1 cellular context compared by ENCODE assay signal in the genomic region with DNA sequence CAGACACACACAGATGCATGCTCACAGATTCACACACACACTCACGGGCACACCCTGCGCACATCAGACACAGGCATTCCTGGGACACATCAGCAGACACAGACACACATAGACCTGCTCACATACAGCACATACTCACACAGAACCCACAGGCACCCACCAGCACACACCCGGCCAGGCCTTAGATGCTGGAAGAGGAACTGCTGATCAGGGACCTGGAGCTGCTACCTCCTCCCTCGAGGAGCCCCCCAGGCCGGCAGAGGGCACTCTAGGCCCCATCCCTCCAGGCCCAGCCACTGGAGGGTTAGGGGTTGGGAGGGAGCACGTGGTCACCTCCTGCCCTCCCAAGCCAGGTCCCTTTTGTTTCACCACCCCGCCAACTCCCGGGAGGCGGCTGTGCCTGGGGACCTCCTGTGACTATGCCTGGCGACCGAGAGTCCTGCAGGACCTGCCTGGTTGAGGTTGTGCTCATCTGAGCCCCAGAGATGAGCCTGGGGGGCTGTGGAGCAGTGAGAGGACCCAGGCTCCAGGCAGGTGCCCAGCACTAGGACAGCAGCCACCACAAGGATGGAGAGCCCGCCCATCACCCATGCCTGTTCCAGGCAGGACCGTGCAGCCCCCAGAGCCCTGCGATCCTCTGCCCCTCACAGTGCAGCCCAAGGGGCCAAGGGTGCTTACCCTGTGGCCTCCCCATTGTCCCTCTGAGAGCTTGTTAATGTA.
TF ChIP-seq lines count a peak whose summit lies in the region.

No MANE protein-coding gene starts in this region.

TF ChIP-seq in HepG2, 621 proteins besides CTCF, POLR2A, EP300 and RAD21 (continued from another document and continues in another):
- TF ChIP-seq ZNF256 (CRISPR knock-in tag; conservative IDR thresholded peaks at IDR 0.05) (0 out of 2 replicates have a peak, but pooled peaks have one; percentile 37), ZFP90 (CRISPR knock-in tag; IDR thresholded peaks at IDR 0.05; ENCODE audit: borderline replicate concordance) (peak; percentile 78; the same call in 1 of the 2 replicates), NR2F6 (IDR thresholded peaks at IDR 0.05) (no peak), NR2F6 (CRISPR knock-in tag; IDR thresholded peaks at IDR 0.05) (peak; percentile 84), HNRNPL (IDR thresholded peaks at IDR 0.05; ENCODE audit: low read depth, low read length) (peak; percentile 70; the same call in 1 of the 2 replicates), CENPT (CRISPR knock-in tag; IDR thresholded peaks at IDR 0.05; ENCODE audit: low read depth) (0 out of 2 replicates have a peak, but pooled peaks have one; percentile 73), FOXK2 (IDR thresholded peaks at IDR 0.05) (no peak), RFXAP (CRISPR knock-in tag; IDR thresholded peaks at IDR 0.05; ENCODE audit: borderline replicate concordance) (peak; percentile 17; the same call in 1 of the 2 replicates), FOXK1 (CRISPR knock-in tag; IDR thresholded peaks at IDR 0.05; ENCODE audit: borderline replicate concordance, low read depth) (no peak), EHMT2 (IDR thresholded peaks at IDR 0.05; ENCODE audit: borderline replicate concordance, low read depth, low read length) (no peak), SP5 (CRISPR knock-in tag; IDR thresholded peaks at IDR 0.05; ENCODE audit: borderline replicate concordance, low read depth) (no peak), MTA3 (CRISPR knock-in tag; IDR thresholded peaks at IDR 0.05) (no peak), ZNF619 (CRISPR knock-in tag; IDR thresholded peaks at IDR 0.05) (no peak; the same call in 1 of the 2 replicates), ZFP62 (CRISPR knock-in tag; IDR thresholded peaks at IDR 0.05) (no peak), MIER3 (CRISPR knock-in tag; IDR thresholded peaks at IDR 0.05; ENCODE audit: borderline replicate concordance) (peak; percentile 80; the same call in 1 of the 2 replicates), HCFC1 (IDR thresholded peaks at IDR 0.05; ENCODE audit: low read depth, low read length) (peak; percentile 33; the same call in 1 of the 2 replicates), NR2F1 (CRISPR knock-in tag; IDR thresholded peaks at IDR 0.05) (peak in 1 of 2 experiments; percentile 74; a peak in 2 of 4 replicates), ZSCAN25 (CRISPR knock-in tag; IDR thresholded peaks at IDR 0.05) (peak; percentile 46; the same call in 1 of the 2 replicates), DNMT1 (CRISPR knock-in tag; IDR thresholded peaks at IDR 0.05) (no peak), ZNF792 (CRISPR knock-in tag; IDR thresholded peaks at IDR 0.05) (no peak), ZNF253 (CRISPR knock-in tag; IDR thresholded peaks at IDR 0.05; ENCODE audit: borderline replicate concordance) (peak; percentile 86; the same call in 1 of the 2 replicates), PAF1 (CRISPR knock-in tag; IDR thresholded peaks at IDR 0.05) (no peak), ZNF207 (IDR thresholded peaks at IDR 0.05; ENCODE audit: borderline replicate concordance) (no peak), ETV6 (CRISPR knock-in tag; conservative IDR thresholded peaks at IDR 0.05) (peak; percentile 65; the same call in 1 of the 2 replicates), ATF7 (IDR thresholded peaks at IDR 0.05) (no peak), ATF7 (CRISPR knock-in tag; IDR thresholded peaks at IDR 0.05) (no peak), ZNF225 (CRISPR knock-in tag; IDR thresholded peaks at IDR 0.05) (no peak; the same call in 1 of the 2 replicates), TBL1XR1 (IDR thresholded peaks at IDR 0.05; ENCODE audit: borderline replicate concordance, low read length, partially characterized antibody) (no peak), RELA (CRISPR knock-in tag; IDR thresholded peaks at IDR 0.05) (no peak; the same call in 1 of the 2 replicates), ZNF883 (CRISPR knock-in tag; IDR thresholded peaks at IDR 0.05; ENCODE audit: not compliant biosample characterization) (peak; percentile 89), GATA4 (IDR thresholded peaks at IDR 0.05; ENCODE audit: borderline replicate concordance, low read depth) (no peak), ZNF709 (CRISPR knock-in tag; IDR thresholded peaks at IDR 0.05) (0 out of 2 replicates have a peak, but pooled peaks have one; percentile 80), SMARCC2 (IDR thresholded peaks at IDR 0.05) (no peak), NFIB (CRISPR knock-in tag; IDR thresholded peaks at IDR 0.05; ENCODE audit: borderline replicate concordance) (no peak), ZNF282 (IDR thresholded peaks at IDR 0.05; ENCODE audit: partially characterized antibody) (no peak), PHF8 (CRISPR knock-in tag; IDR thresholded peaks at IDR 0.05) (peak; percentile 72), ZNF670 (CRISPR knock-in tag; IDR thresholded peaks at IDR 0.05; ENCODE audit: borderline replicate concordance) (no peak), MAZ (IDR thresholded peaks at IDR 0.05; ENCODE audit: borderline replicate concordance, low read depth, low read length) (peak; percentile 86; the same call in 1 of the 2 replicates), MAZ (CRISPR knock-in tag; IDR thresholded peaks at IDR 0.05; ENCODE audit: low read depth) (peak; percentile 96), ZSCAN29 (CRISPR knock-in tag; conservative IDR thresholded peaks at IDR 0.05) (peak; percentile 86; the same call in 1 of the 2 replicates), ZNF20 (CRISPR knock-in tag; IDR thresholded peaks at IDR 0.05) (no peak)
- TF ChIP-seq, protein P1, sequence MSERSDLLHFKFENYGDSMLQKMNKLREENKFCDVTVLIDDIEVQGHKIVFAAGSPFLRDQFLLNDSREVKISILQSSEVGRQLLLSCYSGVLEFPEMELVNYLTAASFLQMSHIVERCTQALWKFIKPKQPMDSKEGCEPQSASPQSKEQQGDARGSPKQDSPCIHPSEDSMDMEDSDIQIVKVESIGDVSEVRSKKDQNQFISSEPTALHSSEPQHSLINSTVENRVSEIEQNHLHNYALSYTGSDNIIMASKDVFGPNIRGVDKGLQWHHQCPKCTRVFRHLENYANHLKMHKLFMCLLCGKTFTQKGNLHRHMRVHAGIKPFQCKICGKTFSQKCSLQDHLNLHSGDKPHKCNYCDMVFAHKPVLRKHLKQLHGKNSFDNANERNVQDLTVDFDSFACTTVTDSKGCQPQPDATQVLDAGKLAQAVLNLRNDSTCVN (CRISPR knock-in tag; IDR thresholded peaks at IDR 0.05; ENCODE audit: borderline replicate concordance): peak; percentile 87
- TF ChIP-seq, protein P2, sequence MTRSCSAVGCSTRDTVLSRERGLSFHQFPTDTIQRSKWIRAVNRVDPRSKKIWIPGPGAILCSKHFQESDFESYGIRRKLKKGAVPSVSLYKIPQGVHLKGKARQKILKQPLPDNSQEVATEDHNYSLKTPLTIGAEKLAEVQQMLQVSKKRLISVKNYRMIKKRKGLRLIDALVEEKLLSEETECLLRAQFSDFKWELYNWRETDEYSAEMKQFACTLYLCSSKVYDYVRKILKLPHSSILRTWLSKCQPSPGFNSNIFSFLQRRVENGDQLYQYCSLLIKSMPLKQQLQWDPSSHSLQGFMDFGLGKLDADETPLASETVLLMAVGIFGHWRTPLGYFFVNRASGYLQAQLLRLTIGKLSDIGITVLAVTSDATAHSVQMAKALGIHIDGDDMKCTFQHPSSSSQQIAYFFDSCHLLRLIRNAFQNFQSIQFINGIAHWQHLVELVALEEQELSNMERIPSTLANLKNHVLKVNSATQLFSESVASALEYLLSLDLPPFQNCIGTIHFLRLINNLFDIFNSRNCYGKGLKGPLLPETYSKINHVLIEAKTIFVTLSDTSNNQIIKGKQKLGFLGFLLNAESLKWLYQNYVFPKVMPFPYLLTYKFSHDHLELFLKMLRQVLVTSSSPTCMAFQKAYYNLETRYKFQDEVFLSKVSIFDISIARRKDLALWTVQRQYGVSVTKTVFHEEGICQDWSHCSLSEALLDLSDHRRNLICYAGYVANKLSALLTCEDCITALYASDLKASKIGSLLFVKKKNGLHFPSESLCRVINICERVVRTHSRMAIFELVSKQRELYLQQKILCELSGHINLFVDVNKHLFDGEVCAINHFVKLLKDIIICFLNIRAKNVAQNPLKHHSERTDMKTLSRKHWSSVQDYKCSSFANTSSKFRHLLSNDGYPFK (CRISPR knock-in tag; IDR thresholded peaks at IDR 0.05; ENCODE audit: borderline replicate concordance): peak; percentile 89
- TF ChIP-seq, protein P3, sequence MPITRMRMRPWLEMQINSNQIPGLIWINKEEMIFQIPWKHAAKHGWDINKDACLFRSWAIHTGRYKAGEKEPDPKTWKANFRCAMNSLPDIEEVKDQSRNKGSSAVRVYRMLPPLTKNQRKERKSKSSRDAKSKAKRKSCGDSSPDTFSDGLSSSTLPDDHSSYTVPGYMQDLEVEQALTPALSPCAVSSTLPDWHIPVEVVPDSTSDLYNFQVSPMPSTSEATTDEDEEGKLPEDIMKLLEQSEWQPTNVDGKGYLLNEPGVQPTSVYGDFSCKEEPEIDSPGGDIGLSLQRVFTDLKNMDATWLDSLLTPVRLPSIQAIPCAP (CRISPR knock-in tag; IDR thresholded peaks at IDR 0.05; ENCODE audit: low read depth): peak; percentile 26; the same call in 1 of the 2 replicates
- TF ChIP-seq, protein P4, sequence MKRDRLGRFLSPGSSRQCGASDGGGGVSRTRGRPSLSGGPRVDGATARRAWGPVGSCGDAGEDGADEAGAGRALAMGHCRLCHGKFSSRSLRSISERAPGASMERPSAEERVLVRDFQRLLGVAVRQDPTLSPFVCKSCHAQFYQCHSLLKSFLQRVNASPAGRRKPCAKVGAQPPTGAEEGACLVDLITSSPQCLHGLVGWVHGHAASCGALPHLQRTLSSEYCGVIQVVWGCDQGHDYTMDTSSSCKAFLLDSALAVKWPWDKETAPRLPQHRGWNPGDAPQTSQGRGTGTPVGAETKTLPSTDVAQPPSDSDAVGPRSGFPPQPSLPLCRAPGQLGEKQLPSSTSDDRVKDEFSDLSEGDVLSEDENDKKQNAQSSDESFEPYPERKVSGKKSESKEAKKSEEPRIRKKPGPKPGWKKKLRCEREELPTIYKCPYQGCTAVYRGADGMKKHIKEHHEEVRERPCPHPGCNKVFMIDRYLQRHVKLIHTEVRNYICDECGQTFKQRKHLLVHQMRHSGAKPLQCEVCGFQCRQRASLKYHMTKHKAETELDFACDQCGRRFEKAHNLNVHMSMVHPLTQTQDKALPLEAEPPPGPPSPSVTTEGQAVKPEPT (CRISPR knock-in tag; IDR thresholded peaks at IDR 0.05; ENCODE audit: low read depth): peak; percentile 96
- TF ChIP-seq, protein P5, sequence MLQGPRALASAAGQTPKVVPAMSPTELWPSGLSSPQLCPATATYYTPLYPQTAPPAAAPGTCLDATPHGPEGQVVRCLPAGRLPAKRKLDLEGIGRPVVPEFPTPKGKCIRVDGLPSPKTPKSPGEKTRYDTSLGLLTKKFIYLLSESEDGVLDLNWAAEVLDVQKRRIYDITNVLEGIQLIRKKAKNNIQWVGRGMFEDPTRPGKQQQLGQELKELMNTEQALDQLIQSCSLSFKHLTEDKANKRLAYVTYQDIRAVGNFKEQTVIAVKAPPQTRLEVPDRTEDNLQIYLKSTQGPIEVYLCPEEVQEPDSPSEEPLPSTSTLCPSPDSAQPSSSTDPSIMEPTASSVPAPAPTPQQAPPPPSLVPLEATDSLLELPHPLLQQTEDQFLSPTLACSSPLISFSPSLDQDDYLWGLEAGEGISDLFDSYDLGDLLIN (CRISPR knock-in tag; IDR thresholded peaks at IDR 0.05; ENCODE audit: borderline replicate concordance): no peak
- TF ChIP-seq, protein P6, sequence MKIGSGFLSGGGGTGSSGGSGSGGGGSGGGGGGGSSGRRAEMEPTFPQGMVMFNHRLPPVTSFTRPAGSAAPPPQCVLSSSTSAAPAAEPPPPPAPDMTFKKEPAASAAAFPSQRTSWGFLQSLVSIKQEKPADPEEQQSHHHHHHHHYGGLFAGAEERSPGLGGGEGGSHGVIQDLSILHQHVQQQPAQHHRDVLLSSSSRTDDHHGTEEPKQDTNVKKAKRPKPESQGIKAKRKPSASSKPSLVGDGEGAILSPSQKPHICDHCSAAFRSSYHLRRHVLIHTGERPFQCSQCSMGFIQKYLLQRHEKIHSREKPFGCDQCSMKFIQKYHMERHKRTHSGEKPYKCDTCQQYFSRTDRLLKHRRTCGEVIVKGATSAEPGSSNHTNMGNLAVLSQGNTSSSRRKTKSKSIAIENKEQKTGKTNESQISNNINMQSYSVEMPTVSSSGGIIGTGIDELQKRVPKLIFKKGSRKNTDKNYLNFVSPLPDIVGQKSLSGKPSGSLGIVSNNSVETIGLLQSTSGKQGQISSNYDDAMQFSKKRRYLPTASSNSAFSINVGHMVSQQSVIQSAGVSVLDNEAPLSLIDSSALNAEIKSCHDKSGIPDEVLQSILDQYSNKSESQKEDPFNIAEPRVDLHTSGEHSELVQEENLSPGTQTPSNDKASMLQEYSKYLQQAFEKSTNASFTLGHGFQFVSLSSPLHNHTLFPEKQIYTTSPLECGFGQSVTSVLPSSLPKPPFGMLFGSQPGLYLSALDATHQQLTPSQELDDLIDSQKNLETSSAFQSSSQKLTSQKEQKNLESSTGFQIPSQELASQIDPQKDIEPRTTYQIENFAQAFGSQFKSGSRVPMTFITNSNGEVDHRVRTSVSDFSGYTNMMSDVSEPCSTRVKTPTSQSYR (CRISPR knock-in tag; IDR thresholded peaks at IDR 0.05; ENCODE audit: borderline replicate concordance): no peak; the same call in 1 of the 2 replicates
- TF ChIP-seq, protein P7, sequence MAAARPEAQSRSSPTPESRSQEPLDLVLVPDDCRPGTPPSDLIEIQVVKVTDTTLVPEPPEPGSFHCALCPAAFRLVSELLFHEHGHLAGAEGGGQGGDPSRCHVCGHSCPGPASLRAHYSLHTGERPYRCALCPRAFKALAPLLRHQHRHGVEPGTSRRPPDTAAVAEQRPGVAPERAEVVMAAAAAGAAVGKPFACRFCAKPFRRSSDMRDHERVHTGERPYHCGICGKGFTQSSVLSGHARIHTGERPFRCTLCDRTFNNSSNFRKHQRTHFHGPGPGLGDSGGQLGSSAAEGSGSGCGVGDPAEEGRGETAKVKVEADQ (CRISPR knock-in tag; IDR thresholded peaks at IDR 0.05; ENCODE audit: borderline replicate concordance): peak; percentile 83; the same call in 1 of the 2 replicates
- TF ChIP-seq, protein P8, sequence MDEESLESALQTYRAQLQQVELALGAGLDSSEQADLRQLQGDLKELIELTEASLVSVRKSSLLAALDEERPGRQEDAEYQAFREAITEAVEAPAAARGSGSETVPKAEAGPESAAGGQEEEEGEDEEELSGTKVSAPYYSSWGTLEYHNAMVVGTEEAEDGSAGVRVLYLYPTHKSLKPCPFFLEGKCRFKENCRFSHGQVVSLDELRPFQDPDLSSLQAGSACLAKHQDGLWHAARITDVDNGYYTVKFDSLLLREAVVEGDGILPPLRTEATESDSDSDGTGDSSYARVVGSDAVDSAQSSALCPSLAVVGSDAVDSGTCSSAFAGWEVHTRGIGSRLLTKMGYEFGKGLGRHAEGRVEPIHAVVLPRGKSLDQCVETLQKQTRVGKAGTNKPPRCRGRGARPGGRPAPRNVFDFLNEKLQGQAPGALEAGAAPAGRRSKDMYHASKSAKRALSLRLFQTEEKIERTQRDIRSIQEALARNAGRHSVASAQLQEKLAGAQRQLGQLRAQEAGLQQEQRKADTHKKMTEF (CRISPR knock-in tag; IDR thresholded peaks at IDR 0.05): peak; percentile 85
- TF ChIP-seq, protein P9, sequence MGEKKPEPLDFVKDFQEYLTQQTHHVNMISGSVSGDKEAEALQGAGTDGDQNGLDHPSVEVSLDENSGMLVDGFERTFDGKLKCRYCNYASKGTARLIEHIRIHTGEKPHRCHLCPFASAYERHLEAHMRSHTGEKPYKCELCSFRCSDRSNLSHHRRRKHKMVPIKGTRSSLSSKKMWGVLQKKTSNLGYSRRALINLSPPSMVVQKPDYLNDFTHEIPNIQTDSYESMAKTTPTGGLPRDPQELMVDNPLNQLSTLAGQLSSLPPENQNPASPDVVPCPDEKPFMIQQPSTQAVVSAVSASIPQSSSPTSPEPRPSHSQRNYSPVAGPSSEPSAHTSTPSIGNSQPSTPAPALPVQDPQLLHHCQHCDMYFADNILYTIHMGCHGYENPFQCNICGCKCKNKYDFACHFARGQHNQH (CRISPR knock-in tag; IDR thresholded peaks at IDR 0.05): peak; percentile 88
